Comparison of ENCODE assay signal across 16 cellular contexts in genomic region chr10:70772627-70773026, GRCh38. TPM values are rescaled to one million over a fixed set of nuclear protein-coding genes. Genes with fewer than 3 reads are reported as not detected.
"Had no signal": no experiment of that assay in that cellular context is flagged by ENCODE, and none has a peak within 500 bp of the region (broad histone marks: within the 10 kb centered on the region; RNA-seq: fewer than 3 reads in every experiment).

No MANE protein-coding gene starts in this region.

- ATAC-seq: effector memory CD8-positive, alpha-beta T cell had no signal

- H3K4me3 Mint-ChIP-seq: activated T-helper 1 cell treated with anti-CD3 and anti-CD28 coated beads, Interleukin-12 subunit alpha, Interleukin-12 subunit beta, Interleukin-2, Interleukin-4 antibody, amounts not matched to agents 30 ng/mL and 10 ng/mL and 1 ng/mL, durations not matched to agents 14 hours and 24 hours and 36 hours; effector memory CD8-positive, alpha-beta T cell had no signal

- DNase-seq: activated CD4-positive, CD25-positive, alpha-beta regulatory T cell; activated naive CD4-positive, alpha-beta T cell treated with Interleukin-2 at 50 U/mL for 16 hours; cortex of kidney; effector memory CD8-positive, alpha-beta T cell; kidney glomerular epithelial cell; retina; stimulated activated CD4-positive, alpha-beta T cell treated with anti-CD3 and anti-CD28 coated beads, Interleukin-4, amount 100 ng/mL, for 4 hours; T-helper 2 cell; thyroid gland had no signal

- H3K9me3 Mint-ChIP-seq: activated T-helper 1 cell treated with anti-CD3 and anti-CD28 coated beads, Interleukin-12 subunit alpha, Interleukin-12 subunit beta, Interleukin-2, Interleukin-4 antibody, amounts not matched to agents 30 ng/mL and 10 ng/mL and 1 ng/mL, durations not matched to agents 14 hours and 24 hours and 36 hours; effector memory CD8-positive, alpha-beta T cell had no signal

- H3K27ac Mint-ChIP-seq: activated T-helper 1 cell treated with anti-CD3 and anti-CD28 coated beads, Interleukin-12 subunit alpha, Interleukin-12 subunit beta, Interleukin-2, Interleukin-4 antibody, amounts not matched to agents 30 ng/mL and 10 ng/mL and 1 ng/mL, durations not matched to agents 14 hours and 24 hours and 36 hours; effector memory CD8-positive, alpha-beta T cell had no signal

RNA-seq across cellular contexts. Expression of gene TBATA, which starts 12.6 kb away (rescaled TPM):
- total RNA-seq: activated T-helper 1 cell treated with anti-CD3 and anti-CD28 coated beads, Interleukin-12 subunit alpha, Interleukin-12 subunit beta, Interleukin-2, Interleukin-4 antibody, amounts not matched to agents 30 ng/mL and 10 ng/mL and 1 ng/mL, durations not matched to agents 14 hours and 24 hours and 36 hours; astrocyte; cardiac muscle cell; epithelial cell of proximal tubule; lower leg skin; myocyte; skeletal muscle tissue; thyroid gland had no signal
